Comparison of ENCODE assay signal across 1 cellular context in the genomic region with DNA sequence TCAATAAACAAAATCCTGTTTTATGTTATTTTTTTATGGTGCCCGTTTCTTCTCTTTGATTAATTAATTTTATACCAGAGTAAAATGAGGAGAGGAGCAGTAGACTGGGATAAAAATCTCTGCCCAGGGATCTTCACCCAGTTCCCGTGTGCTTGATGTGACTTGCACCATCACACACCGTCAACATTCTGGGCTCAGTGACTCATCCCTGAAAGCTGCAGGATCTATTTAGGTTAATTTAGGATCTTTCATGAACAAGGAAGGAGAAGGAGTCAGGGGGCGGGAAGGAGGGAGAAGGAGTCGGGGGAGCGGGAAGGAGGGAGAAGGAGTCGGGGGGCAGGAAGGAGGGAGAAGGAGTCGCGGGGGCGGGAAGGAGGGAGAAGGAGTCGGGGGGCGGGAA.
TF ChIP-seq lines count a peak whose summit lies in the region.

No MANE protein-coding gene starts in this region.

TF ChIP-seq in WTC11, 78 proteins besides CTCF, POLR2A, EP300 and RAD21 (continued from another document):
- TF ChIP-seq MYBL2 (CRISPR knock-in tag; IDR thresholded peaks at IDR 0.05) = no peak
- TF ChIP-seq, protein P1, sequence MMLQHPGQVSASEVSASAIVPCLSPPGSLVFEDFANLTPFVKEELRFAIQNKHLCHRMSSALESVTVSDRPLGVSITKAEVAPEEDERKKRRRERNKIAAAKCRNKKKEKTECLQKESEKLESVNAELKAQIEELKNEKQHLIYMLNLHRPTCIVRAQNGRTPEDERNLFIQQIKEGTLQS (CRISPR knock-in tag; conservative IDR thresholded peaks at IDR 0.05) = no peak
- TF ChIP-seq ATF1 (CRISPR knock-in tag; IDR thresholded peaks at IDR 0.05) = no peak
- TF ChIP-seq CREB1 (CRISPR knock-in tag; IDR thresholded peaks at IDR 0.05) = no peak
